Comparison of ENCODE assay signal across 8 cellular contexts in genomic region chr4:1010522-1011021, GRCh38. TPM values are rescaled to one million over a fixed set of nuclear protein-coding genes. Genes with fewer than 3 reads are reported as not detected.
DNase-seq lines count a peak whose midpoint lies in the region; ATAC-seq and TF ChIP-seq lines count a peak whose summit lies in the region.

No MANE protein-coding gene starts in this region.

- peak overlapping the region; percentile 97 for H3K27ac Mint-ChIP-seq in activated naive CD8-positive, alpha-beta T cell treated with anti-CD3 and anti-CD28 coated beads, Interleukin-2, amount 10 ng/mL, durations not matched to agents 7 days and 5 days

- H3F3A ChIP-seq in SU-DHL-6 (ENCODE audit: insufficient read depth) = peaks cover 12% of the 10 kb centered on the region

- DNase-seq in activated naive CD8-positive, alpha-beta T cell treated with anti-CD3 and anti-CD28 coated beads, Interleukin-2, amount 10 ng/mL, durations not matched to agents 7 days and 5 days = peak; percentile 83
- peak; percentile 85 for DNase-seq in hepatocyte (ENCODE audit: low spot score)
- DNase-seq in stimulated activated CD4-positive, alpha-beta T cell treated with anti-CD3 and anti-CD28 coated beads, Interleukin-12 subunit alpha, Interleukin-12 subunit beta, amount 100 ng/mL, for 24 hours (ENCODE audit: low read depth in 2 of 2) = peak; percentile 33 to 60
- DNase-seq in NK-92 treated with Interleukin-12 subunit alpha and Interleukin-12 subunit beta, amount 100 ng/mL, for 24 hours (lab: John Stamatoyannopoulos, UW) = no peak

- TF ChIP-seq CTCF in SU-DHL-6 (IDR thresholded peaks at IDR 0.05; ENCODE audit: insufficient read depth, low read length, poor library complexity, severe bottlenecking) (no peak), hepatocyte (IDR thresholded peaks at IDR 0.05; ENCODE audit: poor library complexity) (no peak)

- H4K20me1 ChIP-seq in BLaER1 treated with 17β-estradiol and CSF1 and Interleukin-3, amounts not matched to agents 10 nM and 100 nM = peaks cover 0 to 57% (median 47%) of the 10 kb centered on the region in 11 experiments; a peak in 20 of 22 replicates
- H4K20me1 ChIP-seq in SU-DHL-6 (ENCODE audit: low read depth, low read length) (no peaks in the 10 kb centered on the region), hepatocyte (ENCODE audit: insufficient read depth, poor library complexity, severe bottlenecking) (no peaks in the 10 kb centered on the region)

- H3K4me1 Mint-ChIP-seq in activated naive CD8-positive, alpha-beta T cell treated with anti-CD3 and anti-CD28 coated beads, Interleukin-2, amount 10 ng/mL, durations not matched to agents 7 days and 5 days = peaks cover 13% of the 10 kb centered on the region

- peak overlapping the region; percentile 91 for H3K4me3 Mint-ChIP-seq in activated naive CD8-positive, alpha-beta T cell treated with anti-CD3 and anti-CD28 coated beads, Interleukin-2, amount 10 ng/mL, durations not matched to agents 7 days and 5 days

- ATAC-seq in HG03045 (IDR thresholded peaks at IDR 0.05; ENCODE audit: unreplicated experiment) = peak; percentile 6
- ATAC-seq in activated naive CD8-positive, alpha-beta T cell treated with anti-CD3 and anti-CD28 coated beads, Interleukin-2, amount 10 ng/mL, durations not matched to agents 7 days and 5 days (ENCODE audit: low read depth) = peak; percentile 65
- no peak for ATAC-seq in GM18502 (IDR thresholded peaks at IDR 0.05; ENCODE audit: poor library complexity, unreplicated experiment)

- peaks cover 0 to 21% (median 11%) of the 10 kb centered on the region in 11 experiments; a peak in 10 of 22 replicates for H3K36me3 ChIP-seq in BLaER1 treated with 17β-estradiol and CSF1 and Interleukin-3, amounts not matched to agents 10 nM and 100 nM
- no peaks in the 10 kb centered on the region for H3K36me3 ChIP-seq in SU-DHL-6 (ENCODE audit: low read length)
- H3K36me3 ChIP-seq in hepatocyte (replicated peaks; ENCODE audit: insufficient read depth, low read depth) = no peaks in the 10 kb centered on the region

- peaks cover 28% of the 10 kb centered on the region for H3K27me3 Mint-ChIP-seq in activated naive CD8-positive, alpha-beta T cell treated with anti-CD3 and anti-CD28 coated beads, Interleukin-2, amount 10 ng/mL, durations not matched to agents 7 days and 5 days

- H3K4me1 ChIP-seq in BLaER1 treated with 17β-estradiol and CSF1 and Interleukin-3, amounts not matched to agents 10 nM and 100 nM = peaks cover 52 to 57% (median 56%) of the 10 kb centered on the region in 10 experiments
- H3K4me1 ChIP-seq in hepatocyte (ENCODE audit: insufficient read depth) = peaks cover 11% of the 10 kb centered on the region

- H3K9me2 ChIP-seq in SU-DHL-6 (replicated peaks; ENCODE audit: insufficient read depth, low read length) (no peaks in the 10 kb centered on the region), hepatocyte (replicated peaks; ENCODE audit: insufficient read depth) (no peaks in the 10 kb centered on the region)

- H2AFZ ChIP-seq in SU-DHL-6 (ENCODE audit: low read depth, low read length, severe bottlenecking) = no peak overlapping the region
- peak overlapping the region; percentile 71 for H2AFZ ChIP-seq in hepatocyte

- peaks cover 44 to 54% (median 53%) of the 10 kb centered on the region in 11 experiments for H3K27me3 ChIP-seq in BLaER1 treated with 17β-estradiol and CSF1 and Interleukin-3, amounts not matched to agents 10 nM and 100 nM
- no peaks in the 10 kb centered on the region for H3K27me3 ChIP-seq in SU-DHL-6 (ENCODE audit: low read length)
- peaks cover 24% of the 10 kb centered on the region for H3K27me3 ChIP-seq in hepatocyte

- peak overlapping the region; percentile 56 to 74 (median 65) for H3K4me3 ChIP-seq in BLaER1 treated with 17β-estradiol and CSF1 and Interleukin-3, amounts not matched to agents 10 nM and 100 nM
- no peak overlapping the region for H3K4me3 ChIP-seq in SU-DHL-6 (ENCODE audit: insufficient read depth, low read length, poor library complexity, severe bottlenecking)
- peak overlapping the region; percentile 79 for H3K4me3 ChIP-seq in hepatocyte

- POLR2A ChIA-PET in activated naive CD8-positive, alpha-beta T cell treated with anti-CD3 and anti-CD28 coated beads, Interleukin-2, amount 10 ng/mL, durations not matched to agents 7 days and 5 days (lab: Charles Lee) = interaction anchor here (0.6 to 3.1 kb wide), 7 partner anchors 73 to 337 kb away, joined by 3 to 7 read pairs (median 4); partner anchors contain the start of genes ATP5ME, GAK, MYL5 and TMEM175

- H3K9me3 Mint-ChIP-seq in activated naive CD8-positive, alpha-beta T cell treated with anti-CD3 and anti-CD28 coated beads, Interleukin-2, amount 10 ng/mL, durations not matched to agents 7 days and 5 days = no peaks in the 10 kb centered on the region

- H3K79me2 ChIP-seq in SU-DHL-6 (ENCODE audit: insufficient read depth, low read length) = no peaks in the 10 kb centered on the region
- H3K79me2 ChIP-seq in hepatocyte = peaks cover 5% of the 10 kb centered on the region

- peak overlapping the region in 9 of 11 experiments; percentile 31 to 66 (median 59); a peak in 15 of 22 replicates for H3K27ac ChIP-seq in BLaER1 treated with 17β-estradiol and CSF1 and Interleukin-3, amounts not matched to agents 10 nM and 100 nM
- H3K27ac ChIP-seq in SU-DHL-6 (ENCODE audit: low read depth, low read length) (no peak overlapping the region), hepatocyte (peak overlapping the region; percentile 88)

- 4% methylated on average over 25 of the region's 28 CpGs for WGBS in hepatocyte (ENCODE audit: low lambda C conversion rate, missing lambda C conversion rate)

- peak overlapping the region; percentile 88 to 100 (median 99) for H3K4me2 ChIP-seq in BLaER1 treated with 17β-estradiol and CSF1 and Interleukin-3, amounts not matched to agents 10 nM and 100 nM
- H3K4me2 ChIP-seq in SU-DHL-6 (ENCODE audit: low read depth, low read length, poor library complexity, severe bottlenecking) (peak overlapping the region; percentile 37), hepatocyte (peak overlapping the region; percentile 100)

- H3K9ac ChIP-seq in BLaER1 treated with 17β-estradiol and CSF1 and Interleukin-3, amounts not matched to agents 10 nM and 100 nM = peak overlapping the region; percentile 20 to 71 (median 66); a peak in 17 of 22 replicates
- no peak overlapping the region for H3K9ac ChIP-seq in SU-DHL-6 (ENCODE audit: low read length)

- no peaks in the 10 kb centered on the region for H3K36me3 Mint-ChIP-seq in activated naive CD8-positive, alpha-beta T cell treated with anti-CD3 and anti-CD28 coated beads, Interleukin-2, amount 10 ng/mL, durations not matched to agents 7 days and 5 days

- H3K9me3 ChIP-seq in BLaER1 treated with 17β-estradiol and CSF1 and Interleukin-3, amounts not matched to agents 10 nM and 100 nM (replicated peaks in 1 of 11) = peaks cover 0 to 7% (median 0%) of the 10 kb centered on the region in 11 experiments; a peak in 2 of 22 replicates
- no peaks in the 10 kb centered on the region for H3K9me3 ChIP-seq in SU-DHL-6 (ENCODE audit: insufficient read depth, low read length)
- H3K9me3 ChIP-seq in hepatocyte (ENCODE audit: low read depth) = no peaks in the 10 kb centered on the region

RNA-seq across cellular contexts. Expression of gene FGFRL1, which starts 0.9 kb away (rescaled TPM):
- total RNA-seq in activated naive CD8-positive, alpha-beta T cell treated with anti-CD3 and anti-CD28 coated beads, Interleukin-2, amount 10 ng/mL, durations not matched to agents 7 days and 5 days = 10 to 100 TPM; 15.5 to 19.1 TPM
- total RNA-seq in hepatocyte = 23.1 and 28.1 TPM in 2 replicates
- 27.8 and 34.0 TPM in 2 replicates for polyA plus RNA-seq in hepatocyte

RNA-seq across cellular contexts. Expression of gene SLC26A1, which starts 17.4 kb away (rescaled TPM):
- under 1 TPM; 0.25 to 0.65 TPM for total RNA-seq in activated naive CD8-positive, alpha-beta T cell treated with anti-CD3 and anti-CD28 coated beads, Interleukin-2, amount 10 ng/mL, durations not matched to agents 7 days and 5 days
- 11.9 and 12.6 TPM in 2 replicates for total RNA-seq in hepatocyte
- 9.0 and 9.1 TPM in 2 replicates for polyA plus RNA-seq in hepatocyte

RNA-seq across cellular contexts. Expression of gene IDUA, which starts 23.7 kb away (rescaled TPM):
- 10 to 100 TPM; 37.5 to 38.7 TPM for total RNA-seq in activated naive CD8-positive, alpha-beta T cell treated with anti-CD3 and anti-CD28 coated beads, Interleukin-2, amount 10 ng/mL, durations not matched to agents 7 days and 5 days
- 13.1 and 15.5 TPM in 2 replicates for total RNA-seq in hepatocyte
- 82.6 and 103 TPM in 2 replicates for polyA plus RNA-seq in hepatocyte

RNA-seq across cellular contexts. Expression of gene DGKQ, which starts 37.2 kb away (rescaled TPM):
- 10 to 100 TPM; 31.3 to 32.4 TPM for total RNA-seq in activated naive CD8-positive, alpha-beta T cell treated with anti-CD3 and anti-CD28 coated beads, Interleukin-2, amount 10 ng/mL, durations not matched to agents 7 days and 5 days
- total RNA-seq in hepatocyte = 13.8 and 17.4 TPM in 2 replicates
- 20.7 and 21.1 TPM in 2 replicates for polyA plus RNA-seq in hepatocyte

Comparison
In these comparisons a context has a peak if more than half of its experiments do, and no peak if none do; other contexts are left out.
1. H3K4me2 ChIP-seq: peak in every context shown above with its lines; median percentile 100 in hepatocyte; 99 in BLaER1 treated with 17β-estradiol and CSF1 and Interleukin-3, amounts not matched to agents 10 nM and 100 nM; 37 in SU-DHL-6.